ENCODE assay signal across 16 cellular contexts in the genomic region with DNA sequence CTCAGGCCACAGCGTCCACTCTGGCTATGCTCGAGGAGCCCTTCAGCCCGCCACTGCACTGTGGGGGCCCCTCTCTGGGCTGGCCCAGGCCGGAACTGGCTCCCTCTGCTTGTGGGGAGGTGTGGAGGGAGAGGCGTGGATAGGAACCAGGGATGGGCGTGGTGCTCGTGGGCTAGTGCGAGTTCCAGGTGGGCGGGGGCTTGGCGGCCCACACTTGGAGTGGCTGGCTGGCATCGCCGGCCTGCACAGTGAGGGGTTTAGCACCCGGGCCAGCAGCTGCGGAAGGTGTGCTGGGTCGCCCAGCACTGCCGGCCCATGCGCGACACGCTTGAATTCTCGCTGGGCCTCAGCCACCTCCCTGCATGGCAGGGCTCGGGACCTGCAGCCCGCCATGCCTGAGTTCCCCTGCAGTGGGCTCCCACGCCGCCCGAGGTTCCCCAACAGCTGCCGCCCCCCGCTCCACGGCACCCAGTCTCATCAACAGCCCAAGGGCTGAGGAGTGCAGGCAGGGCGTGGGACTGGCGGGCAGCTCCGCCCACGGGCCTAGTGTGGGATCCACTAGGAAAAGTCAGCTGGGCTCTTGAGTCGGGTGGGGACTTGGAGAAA.
DNase-seq lines count a peak whose midpoint lies in the region; ATAC-seq and TF ChIP-seq lines count a peak whose summit lies in the region.
"Had no signal": no experiment of that assay in that cellular context is flagged by ENCODE, and none has a peak within 500 bp of the region (broad histone marks: within the 10 kb centered on the region; RNA-seq: fewer than 3 reads in every experiment).

No MANE protein-coding gene starts in this region.

- no peaks in the 10 kb centered on the region for H3K9me3 ChIP-seq in RWPE2 (ENCODE audit: severe bottlenecking)
- H3K9me3 ChIP-seq in mesenchymal stem cell (ENCODE audit: control insufficient read depth, low read length), result no peaks in the 10 kb centered on the region
- H3K9me3 ChIP-seq: HAP-1 had no signal

- H2AK5ac ChIP-seq in mesenchymal stem cell (ENCODE audit: low read length, severe bottlenecking), result no peak overlapping the region

- H3K18ac ChIP-seq in mesenchymal stem cell (ENCODE audit: low read depth in 1 of 2, low read length in 2 of 2), result peak overlapping the region; percentile 64 to 81

- no peaks in the 10 kb centered on the region for H3K36me3 Mint-ChIP-seq in chondrocyte (ENCODE audit: low read depth)
- H3K36me3 Mint-ChIP-seq: CD4-positive, alpha-beta memory T cell had no signal

- intact Hi-C loops in left cardiac atrium (cut with DNase I) (no loop called here), head of caudate nucleus (cut with DNase I) (no loop called here)

- peaks cover 25% of the 10 kb centered on the region for H3K27me3 Mint-ChIP-seq in chondrocyte (ENCODE audit: low read depth)

- peak overlapping the region; percentile 19 to 89 for H2BK12ac ChIP-seq in mesenchymal stem cell (ENCODE audit: low read length in 2 of 2)

- H3K4me3 ChIP-seq in RWPE2 (ENCODE audit: severe bottlenecking) (no peak overlapping the region), mesenchymal stem cell (ENCODE audit: insufficient read depth in 1 of 2, low read depth in 1 of 2, low read length in 2 of 2) (no peak overlapping the region)
- H3K4me3 ChIP-seq: GM23338, HAP-1 had no signal

- H3K27me3 ChIP-seq in RWPE2 (ENCODE audit: insufficient read depth, poor library complexity, severe bottlenecking) (peaks cover 9% of the 10 kb centered on the region), mesenchymal stem cell (ENCODE audit: control insufficient read depth in 1 of 2, insufficient read depth in 1 of 2, low read length in 2 of 2) (peaks cover 5 to 13% of the 10 kb centered on the region in 2 experiments)

- no peak overlapping the region for H3K27ac Mint-ChIP-seq in chondrocyte (ENCODE audit: unreplicated experiment)
- H3K27ac Mint-ChIP-seq: CD4-positive, alpha-beta memory T cell; GM23338; HFFc6 had no signal

- H3K36me3 ChIP-seq in RWPE2 (ENCODE audit: low read depth) (no peaks in the 10 kb centered on the region), mesenchymal stem cell (ENCODE audit: control insufficient read depth in 1 of 2, insufficient read depth in 2 of 2, low read depth in 1 of 2, low read length in 2 of 2) (no peaks in the 10 kb centered on the region)
- H3K36me3 ChIP-seq: HAP-1 had no signal

- no peak overlapping the region for H3K23ac ChIP-seq in mesenchymal stem cell (ENCODE audit: low read length in 2 of 2)

- peak overlapping the region; percentile 64 for H4K91ac ChIP-seq in mesenchymal stem cell (ENCODE audit: low read length)

- H4K8ac ChIP-seq in mesenchymal stem cell (ENCODE audit: low read length), result peak overlapping the region; percentile 88

- no peak overlapping the region for H3K4me3 Mint-ChIP-seq in chondrocyte (ENCODE audit: unreplicated experiment)
- H3K4me3 Mint-ChIP-seq: CD4-positive, alpha-beta memory T cell; GM23338; HFFc6 had no signal

- peak overlapping the region in 1 of 2 experiments; percentile 75 for H3K4ac ChIP-seq in mesenchymal stem cell (ENCODE audit: low read depth in 1 of 2, low read length in 2 of 2)

- H3K79me1 ChIP-seq in mesenchymal stem cell (replicated peaks; ENCODE audit: low read length, poor library complexity, severe bottlenecking), result no peaks in the 10 kb centered on the region

- no peak overlapping the region for H2AFZ ChIP-seq in mesenchymal stem cell (ENCODE audit: low read depth, low read length)
- H2AFZ ChIP-seq: GM23338 had no signal

- H3K4me1 Mint-ChIP-seq in chondrocyte (ENCODE audit: low read depth), result peaks cover 3% of the 10 kb centered on the region

- H2BK120ac ChIP-seq in mesenchymal stem cell (ENCODE audit: low read depth, low read length), result peak overlapping the region; percentile 61

- peaks cover 2% of the 10 kb centered on the region for H3K9me3 Mint-ChIP-seq in chondrocyte (ENCODE audit: low read depth)

- H3K4me1 ChIP-seq in RWPE2 (ENCODE audit: insufficient read depth, poor library complexity, severe bottlenecking) (no peaks in the 10 kb centered on the region), mesenchymal stem cell (ENCODE audit: control insufficient read depth, insufficient read depth, low read depth, low read length) (no peaks in the 10 kb centered on the region)
- H3K4me1 ChIP-seq: HAP-1 had no signal

- H2BK5ac ChIP-seq in mesenchymal stem cell (ENCODE audit: low read depth, low read length, poor library complexity, severe bottlenecking), result no peak overlapping the region

- DNase-seq in RWPE2 (ENCODE audit: low spot score), result peak; percentile 65
- DNase-seq in chondrocyte (ENCODE audit: low spot score), result peak; percentile 91
- no peak for DNase-seq in mesenchymal stem cell
- DNase-seq in stimulated activated naive CD4-positive, alpha-beta T cell (lab: John Stamatoyannopoulos, UW), result no peak
- no peak for DNase-seq in left cardiac atrium
- DNase-seq in head of caudate nucleus, result no peak
- DNase-seq: C1 segment of cervical spinal cord; Calu3; CD4-positive, alpha-beta memory T cell; COR-L47; DMS53; DMS79 treated with DMSO at 0.1 percent for 48 hours; GF-D8; HFFc6 had no signal

- no peak overlapping the region for H3K14ac ChIP-seq in mesenchymal stem cell (ENCODE audit: low read length in 2 of 2)

- H3K9ac ChIP-seq in mesenchymal stem cell (ENCODE audit: low read length), result no peak overlapping the region

- peak overlapping the region; percentile 23 for H2BK15ac ChIP-seq in mesenchymal stem cell (ENCODE audit: low read depth, poor library complexity, severe bottlenecking)

- H3K27ac ChIP-seq in RWPE2 (ENCODE audit: poor library complexity, severe bottlenecking) (no peak overlapping the region), mesenchymal stem cell (ENCODE audit: low read length, poor library complexity, severe bottlenecking) (no peak overlapping the region)

- no peak for ATAC-seq in RWPE2 (ENCODE audit: low read depth)
- no peak for ATAC-seq in left cardiac atrium
- ATAC-seq: GM23338 had no signal

- TF ChIP-seq CTCF in RWPE2 (IDR thresholded peaks at IDR 0.05; ENCODE audit: poor library complexity, severe bottlenecking) (no peak), chondrocyte (IDR thresholded peaks at IDR 0.05) (no peak)

- no peak overlapping the region for H3K4me2 ChIP-seq in mesenchymal stem cell (ENCODE audit: low read length, poor library complexity, severe bottlenecking)
- H3K4me2 ChIP-seq: GM23338 had no signal

- 92% methylated on average over 31 of the region's 33 CpGs for WGBS in mesenchymal stem cell

Comparison
In these comparisons a context has a peak if more than half of its experiments do, and no peak if none do; other contexts are left out.
1. DNase-seq: peak in RWPE2 (single experiment) and chondrocyte (single experiment); none in mesenchymal stem cell (single experiment), stimulated activated naive CD4-positive, alpha-beta T cell (0 of 6), left cardiac atrium (single experiment) and head of caudate nucleus (0 of 42).